24 cellular contexts compared by ENCODE assay signal in the genomic region with DNA sequence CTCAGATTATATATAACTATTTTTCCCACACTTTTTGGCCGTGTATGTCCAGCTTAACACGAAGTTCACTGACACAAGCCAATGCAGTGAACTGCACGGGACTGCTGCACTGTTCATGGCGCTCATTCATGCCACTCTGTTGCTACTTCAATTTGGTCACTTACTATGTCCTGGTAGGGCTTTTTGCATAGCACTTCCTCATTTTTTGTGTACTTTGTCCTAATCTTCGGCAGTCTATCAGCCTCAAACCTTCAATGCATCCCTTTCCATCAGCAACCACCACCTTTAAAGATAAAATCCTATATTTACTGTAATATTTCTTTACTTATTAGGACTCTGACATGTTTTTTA. TPM values are rescaled to one million over a fixed set of nuclear protein-coding genes. Genes with fewer than 3 reads are reported as not detected.
A peak's percentile ranks its signal among the peaks of the same experiment; 100 is the strongest.
DNase-seq lines count a peak whose midpoint lies in the region; ATAC-seq and TF ChIP-seq lines count a peak whose summit lies in the region.
"Had no signal": no experiment of that assay in that cellular context is flagged by ENCODE, and none has a peak within 500 bp of the region (broad histone marks: within the 10 kb centered on the region; RNA-seq: fewer than 3 reads in every experiment).

No MANE protein-coding gene starts in this region.

- peaks cover 40% of the 10 kb centered on the region for H3K4me1 Mint-ChIP-seq in mesothelial cell of epicardium
- no peaks in the 10 kb centered on the region for H3K4me1 Mint-ChIP-seq in activated T-helper 17 cell treated with anti-CD3 and anti-CD28 coated beads, Interleukin-2, amount 50 U/mL, for 72 hours

- no peak overlapping the region for H2BK15ac ChIP-seq in neuronal stem cell (ENCODE audit: low read length)

- TF ChIP-seq CTCF in VCaP (conservative IDR thresholded peaks at IDR 0.05) (no peak), mesothelial cell of epicardium (IDR thresholded peaks at IDR 0.05; ENCODE audit: unreplicated experiment) (no peak)

- H3K36me3 ChIP-seq in neuronal stem cell (replicated peaks in 1 of 2; ENCODE audit: control insufficient read depth in 2 of 2, insufficient read depth in 2 of 2, low read length in 2 of 2): no peaks in the 10 kb centered on the region
- H3K36me3 ChIP-seq: BLaER1 treated with 17β-estradiol and CSF1 and Interleukin-3, amounts not matched to agents 10 nM and 100 nM had no signal

- no peak overlapping the region for H2BK5ac ChIP-seq in neuronal stem cell (ENCODE audit: low read length)

- H3K23ac ChIP-seq in neuronal stem cell (ENCODE audit: low read depth, low read length, poor library complexity): no peak overlapping the region

- no peak overlapping the region for H3K4ac ChIP-seq in neuronal stem cell (ENCODE audit: low read length)

- peaks cover 2 to 13% of the 10 kb centered on the region in 2 donors for H3K4me1 ChIP-seq in neuronal stem cell (ENCODE audit: control insufficient read depth in 2 of 2, insufficient read depth in 1 of 2, low read depth in 1 of 2, low read length in 2 of 2)
- H3K4me1 ChIP-seq: BLaER1 treated with 17β-estradiol and CSF1 and Interleukin-3, amounts not matched to agents 10 nM and 100 nM had no signal

- DNase-seq in GF-D8 (lab: John Stamatoyannopoulos, UW) (peak; percentile 80), MV-4-11 (lab: John Stamatoyannopoulos, UW) (peak; percentile 64), mesothelial cell of epicardium (ENCODE audit: low spot score in 2 of 2, unreplicated experiment in 2 of 2) (no peak), iPS-NIHi7 (ENCODE audit: extremely low spot score) (no peak), neuronal stem cell (ENCODE audit: low spot score) (no peak)
- DNase-seq in activated T-cell treated with anti-CD3 and anti-CD28 coated beads, Interleukin-2, amount 50 U/mL, for 1 hour: no peak
- DNase-seq: activated CD4-positive, alpha-beta T cell treated with anti-CD3 and anti-CD28 coated beads for 1 hour; activated CD8-positive, alpha-beta T cell treated with anti-CD3 and anti-CD28 coated beads for 36 hours; activated effector memory CD4-positive, alpha-beta T cell treated with anti-CD3 and anti-CD28 coated beads, Interleukin-2, amount 50 U/mL, for 16 hours; activated naive CD8-positive, alpha-beta T cell treated with anti-CD3 and anti-CD28 coated beads, Interleukin-2, amount 50 U/mL, for 24 hours; cerebellar nuclear complex; dorsolateral prefrontal cortex; NCI-H1092 treated with DMSO at 0.1 percent for 48 hours; NCI-H2029; NCI-H226; NCI-H774; nucleus accumbens; PC-3; substantia nigra; T-cell had no signal

- H3K9me3 ChIP-seq in neuronal stem cell (replicated peaks in 1 of 2; ENCODE audit: control insufficient read depth in 2 of 2, insufficient read depth in 1 of 2, low read depth in 1 of 2, low read length in 2 of 2): peaks cover 0 to 13% of the 10 kb centered on the region in 2 donors

- H3K9ac ChIP-seq in neuronal stem cell (ENCODE audit: low read depth, low read length, poor library complexity): no peak overlapping the region
- H3K9ac ChIP-seq: BLaER1 treated with 17β-estradiol and CSF1 and Interleukin-3, amounts not matched to agents 10 nM and 100 nM had no signal

- H2BK120ac ChIP-seq in neuronal stem cell (ENCODE audit: low read depth, low read length): no peak overlapping the region

- no peak overlapping the region for H2AK5ac ChIP-seq in neuronal stem cell (ENCODE audit: low read depth, low read length)

- H3K27me3 ChIP-seq in neuronal stem cell (ENCODE audit: control insufficient read depth in 3 of 3, insufficient read depth in 3 of 3, low read depth in 1 of 3, low read length in 3 of 3): no peaks in the 10 kb centered on the region
- H3K27me3 ChIP-seq: BLaER1 treated with 17β-estradiol and CSF1 and Interleukin-3, amounts not matched to agents 10 nM and 100 nM; dorsolateral prefrontal cortex had no signal

- H3K18ac ChIP-seq in neuronal stem cell (ENCODE audit: low read length): no peak overlapping the region

- no peaks in the 10 kb centered on the region for H3K79me1 ChIP-seq in neuronal stem cell (ENCODE audit: low read depth, low read length)

- H3K27me3 Mint-ChIP-seq in mesothelial cell of epicardium (ENCODE audit: low read depth): no peaks in the 10 kb centered on the region
- no peaks in the 10 kb centered on the region for H3K27me3 Mint-ChIP-seq in activated T-helper 17 cell treated with anti-CD3 and anti-CD28 coated beads, Interleukin-2, amount 50 U/mL, for 72 hours
- H3K27me3 Mint-ChIP-seq: activated naive CD8-positive, alpha-beta T cell treated with anti-CD3 and anti-CD28 coated beads, Interleukin-2, amount 50 U/mL, for 24 hours had no signal

- no peak overlapping the region for H2BK12ac ChIP-seq in neuronal stem cell (ENCODE audit: low read length)

- no peak overlapping the region for H2AFZ ChIP-seq in neuronal stem cell (ENCODE audit: low read length)

- peaks cover 4% of the 10 kb centered on the region for H3K9me3 Mint-ChIP-seq in mesothelial cell of epicardium
- H3K9me3 Mint-ChIP-seq in activated T-helper 17 cell treated with anti-CD3 and anti-CD28 coated beads, Interleukin-2, amount 50 U/mL, for 72 hours: no peaks in the 10 kb centered on the region
- H3K9me3 Mint-ChIP-seq: activated CD8-positive, alpha-beta T cell treated with anti-CD3 and anti-CD28 coated beads for 36 hours; activated naive CD8-positive, alpha-beta T cell treated with anti-CD3 and anti-CD28 coated beads, Interleukin-2, amount 50 U/mL, for 24 hours had no signal

- no peak overlapping the region for H3K4me3 ChIP-seq in neuronal stem cell (ENCODE audit: low read length in 2 of 2)
- H3K4me3 ChIP-seq: BLaER1 treated with 17β-estradiol and CSF1 and Interleukin-3, amounts not matched to agents 10 nM and 100 nM; dorsolateral prefrontal cortex; skin epidermis had no signal

- no CpG with 5 or more reads among the region's 5 CpGs for WGBS in neuronal stem cell (ENCODE audit: extremely low coverage in 2 of 2, insufficient read length in 2 of 2, insufficient replicate concordance in 1 of 2), 2 donors

- H3K27ac Mint-ChIP-seq in mesothelial cell of epicardium: peak overlapping the region; percentile 13
- H3K27ac Mint-ChIP-seq in activated T-helper 17 cell treated with anti-CD3 and anti-CD28 coated beads, Interleukin-2, amount 50 U/mL, for 72 hours: no peak overlapping the region
- H3K27ac Mint-ChIP-seq: activated CD8-positive, alpha-beta T cell treated with anti-CD3 and anti-CD28 coated beads for 36 hours; activated naive CD8-positive, alpha-beta T cell treated with anti-CD3 and anti-CD28 coated beads, Interleukin-2, amount 50 U/mL, for 24 hours; T-cell had no signal

- no peak for ATAC-seq in activated T-helper 17 cell treated with anti-CD3 and anti-CD28 coated beads, Interleukin-2, amount 50 U/mL, for 72 hours (replicated peaks)
- ATAC-seq: activated CD8-positive, alpha-beta T cell treated with anti-CD3 and anti-CD28 coated beads for 36 hours; activated naive CD8-positive, alpha-beta T cell treated with anti-CD3 and anti-CD28 coated beads, Interleukin-2, amount 50 U/mL, for 24 hours; PC-3; T-cell had no signal

- H3K27ac ChIP-seq in VCaP (peak overlapping the region; percentile 51), neuronal stem cell (replicated peaks; ENCODE audit: low read length) (no peak overlapping the region)
- H3K27ac ChIP-seq: BLaER1 treated with 17β-estradiol and CSF1 and Interleukin-3, amounts not matched to agents 10 nM and 100 nM; dorsolateral prefrontal cortex had no signal

- no peak overlapping the region for H4K8ac ChIP-seq in neuronal stem cell (ENCODE audit: low read depth, low read length)

- no peak overlapping the region for H3K4me3 Mint-ChIP-seq in mesothelial cell of epicardium
- no peak overlapping the region for H3K4me3 Mint-ChIP-seq in activated T-helper 17 cell treated with anti-CD3 and anti-CD28 coated beads, Interleukin-2, amount 50 U/mL, for 72 hours
- H3K4me3 Mint-ChIP-seq: activated CD8-positive, alpha-beta T cell treated with anti-CD3 and anti-CD28 coated beads for 36 hours; activated naive CD8-positive, alpha-beta T cell treated with anti-CD3 and anti-CD28 coated beads, Interleukin-2, amount 50 U/mL, for 24 hours; T-cell had no signal

- peaks cover 4% of the 10 kb centered on the region for H3K36me3 Mint-ChIP-seq in mesothelial cell of epicardium
- no peaks in the 10 kb centered on the region for H3K36me3 Mint-ChIP-seq in activated T-helper 17 cell treated with anti-CD3 and anti-CD28 coated beads, Interleukin-2, amount 50 U/mL, for 72 hours (ENCODE audit: low read depth)
- H3K36me3 Mint-ChIP-seq: T-cell had no signal

- H3K4me2 ChIP-seq in neuronal stem cell (ENCODE audit: insufficient read depth, low read length, poor library complexity, severe bottlenecking): no peak overlapping the region
- H3K4me2 ChIP-seq: BLaER1 treated with 17β-estradiol and CSF1 and Interleukin-3, amounts not matched to agents 10 nM and 100 nM had no signal

- H3K14ac ChIP-seq in neuronal stem cell (ENCODE audit: low read length): no peak overlapping the region

- no peak overlapping the region for H4K91ac ChIP-seq in neuronal stem cell (ENCODE audit: low read depth, low read length, poor library complexity)

RNA-seq across cellular contexts. Expression of a gene that starts 18.7 kb away (rescaled TPM):
- total RNA-seq in mesothelial cell of epicardium: 39.3 to 41.9 TPM (median 41.4 TPM) in 3 replicates
- polyA plus RNA-seq in neuronal stem cell (2013, experiment 1 of 2): 9.0 TPM
- 9.1 TPM for polyA plus RNA-seq in neuronal stem cell (2013, experiment 2 of 2)
- 1 to 10 TPM; 2.1 to 3.4 TPM for total RNA-seq in activated T-helper 17 cell treated with anti-CD3 and anti-CD28 coated beads, Interleukin-2, amount 50 U/mL, for 72 hours

Comparison
In these comparisons a context has a peak if more than half of its experiments do, and no peak if none do; other contexts are left out.
1. DNase-seq: peak in GF-D8 (single experiment) and MV-4-11 (single experiment); none in mesothelial cell of epicardium (0 of 2), iPS-NIHi7 (single experiment), neuronal stem cell (single experiment) and activated T-cell treated with anti-CD3 and anti-CD28 coated beads, Interleukin-2, amount 50 U/mL, for 1 hour (single experiment).